8 cellular contexts compared by ENCODE assay signal in genomic region chr7:5526190-5527037, GRCh38. TPM values are rescaled to one million over a fixed set of nuclear protein-coding genes. Genes with fewer than 3 reads are reported as not detected.
DNase-seq lines count a peak whose midpoint lies in the region; ATAC-seq and TF ChIP-seq lines count a peak whose summit lies in the region.

No MANE protein-coding gene starts in this region.

- no peaks in the 10 kb centered on the region for H3K9me3 ChIP-seq in heart right ventricle

- H3K27ac ChIP-seq in heart right ventricle: peak overlapping the region in 9 of 10 donors; percentile 41 to 100 (median 100)

- WGBS in heart right ventricle, 2 donors: 29 to 34% methylated on average over 9 of the region's 9 CpGs

- peaks cover 0 to 33% (median 26%) of the 10 kb centered on the region in 9 donors for H3K4me1 ChIP-seq in heart right ventricle

- peak overlapping the region in 9 of 10 donors; percentile 78 to 99 (median 98) for H3K4me3 ChIP-seq in heart right ventricle
- peak overlapping the region; percentile 78 for H3K4me3 ChIP-seq in skeletal muscle cell (ENCODE audit: low read depth, low read length)

- peak in 2 of 9 donors; percentile 19 to 30 for TF ChIP-seq CTCF in heart right ventricle (IDR thresholded peaks at IDR 0.05)

- peaks cover 15 to 64% (median 40%) of the 10 kb centered on the region in 9 donors for H3K36me3 ChIP-seq in heart right ventricle

- ATAC-seq in heart right ventricle (peak in 4 of 8 donors; percentile 3 to 25 (median 12)), GM19324 (IDR thresholded peaks at IDR 0.05; ENCODE audit: low FRiP score, unreplicated experiment) (no peak), HG03378 (IDR thresholded peaks at IDR 0.05; ENCODE audit: unreplicated experiment) (no peak)

- DNase-seq in GDM1 (lab: John Stamatoyannopoulos, UW) (peak; percentile 49), NCI-H69 (lab: John Stamatoyannopoulos, UW) (peak; percentile 59), heart right ventricle (peak; percentile 34 to 43), skeletal muscle cell (ENCODE audit: low read depth) (no peak), NCI-H187 treated with DMSO at 0.1 percent for 48 hours (lab: John Stamatoyannopoulos, UW) (no peak)
- peak; percentile 70 for DNase-seq in activated effector memory CD4-positive, alpha-beta T cell treated with anti-CD3 and anti-CD28 coated beads, Interleukin-2, amount 50 U/mL, for 16 hours

- intact Hi-C loops in heart right ventricle (cut with DNase I): no loop called here

- H3K27me3 ChIP-seq in heart right ventricle: no peaks in the 10 kb centered on the region

RNA-seq across cellular contexts. Expression of gene ACTB, which starts 4.0 kb away (rescaled TPM):
- 1,000 to 10,000 TPM in 2 of 10 donors, 100 to 1,000 TPM in 8; 477 to 1,905 (median 620) TPM for total RNA-seq in heart right ventricle
- polyA plus RNA-seq in heart right ventricle: 1,000 to 10,000 TPM; 1,890 to 3,093 TPM

RNA-seq across cellular contexts. Expression of gene FBXL18, which starts 12.8 kb away (rescaled TPM):
- 1 to 10 TPM; 5.2 to 7.9 (median 6.8) TPM for total RNA-seq in heart right ventricle
- 1 to 10 TPM; 1.5 to 2.0 TPM for polyA plus RNA-seq in heart right ventricle

Comparison
In these comparisons a context has a peak if more than half of its experiments do, and no peak if none do; other contexts are left out.
1. DNase-seq: peak in GDM1 (single experiment), NCI-H69 (single experiment), activated effector memory CD4-positive, alpha-beta T cell treated with anti-CD3 and anti-CD28 coated beads, Interleukin-2, amount 50 U/mL, for 16 hours (single experiment) and heart right ventricle (2 of 2); none in skeletal muscle cell (single experiment) and NCI-H187 treated with DMSO at 0.1 percent for 48 hours (single experiment).